In genomic region chr11:3807856-3808845, GRCh38 we compare ENCODE assay signal across 1 cellular context.
TF ChIP-seq lines count a peak whose summit lies in the region.

Gene PGAP2, plus strand, starts transcription at chr11:3808560. Its CDS starts 2,700 bp downstream, at chr11:3811260.

TF ChIP-seq in HepG2, 621 proteins besides CTCF, POLR2A, EP300 and RAD21 (continued from another document and continues in another):
- TF ChIP-seq ATF4 (CRISPR knock-in tag; IDR thresholded peaks at IDR 0.05) (0 out of 4 replicates have a peak, but pooled peaks of 1 of the 2 experiments have one; percentile 20), HOXA3 (CRISPR knock-in tag; IDR thresholded peaks at IDR 0.05) (peak; percentile 49), ZFP91 (CRISPR knock-in tag; IDR thresholded peaks at IDR 0.05; ENCODE audit: borderline replicate concordance) (peak; percentile 31; the same call in 1 of the 2 replicates), YEATS4 (CRISPR knock-in tag; IDR thresholded peaks at IDR 0.05; ENCODE audit: borderline replicate concordance) (peak; percentile 33; the same call in 1 of the 2 replicates), ZMYM3 (CRISPR knock-in tag; IDR thresholded peaks at IDR 0.05) (peak; percentile 54; the same call in 1 of the 2 replicates), ZBTB8A (CRISPR knock-in tag; IDR thresholded peaks at IDR 0.05; ENCODE audit: borderline replicate concordance, low read depth) (no peak), POLR2AphosphoS5 (IDR thresholded peaks at IDR 0.05; ENCODE audit: low read depth, low read length) (peak; percentile 62), POLR2AphosphoS2 (IDR thresholded peaks at IDR 0.05; ENCODE audit: low read depth, low read length) (no peak), TFAP4 (IDR thresholded peaks at IDR 0.05; ENCODE audit: borderline replicate concordance, low read depth) (no peak), PATZ1 (CRISPR knock-in tag; IDR thresholded peaks at IDR 0.05) (0 out of 2 replicates have a peak, but pooled peaks have one; percentile 44), HNF4G (IDR thresholded peaks at IDR 0.05; ENCODE audit: borderline replicate concordance, low read depth, low read length) (no peak), HNF4G (CRISPR knock-in tag; IDR thresholded peaks at IDR 0.05; ENCODE audit: borderline replicate concordance, low read depth) (0 out of 2 replicates have a peak, but pooled peaks have one; percentile 23), ZNF253 (CRISPR knock-in tag; IDR thresholded peaks at IDR 0.05; ENCODE audit: borderline replicate concordance) (no peak), ZNF780A (CRISPR knock-in tag; IDR thresholded peaks at IDR 0.05) (0 out of 2 replicates have a peak, but pooled peaks have one; percentile 34), ZNF563 (CRISPR knock-in tag; IDR thresholded peaks at IDR 0.05) (no peak; the same call in 1 of the 2 replicates), PHF8 (CRISPR knock-in tag; IDR thresholded peaks at IDR 0.05) (peak; percentile 75), NONO (IDR thresholded peaks at IDR 0.05) (no peak), NONO (CRISPR knock-in tag; conservative IDR thresholded peaks at IDR 0.05) (0 out of 2 replicates have a peak, but pooled peaks have one; percentile 49), ATF7-NPFF (CRISPR knock-in tag; IDR thresholded peaks at IDR 0.05; ENCODE audit: low read depth) (0 out of 2 replicates have a peak, but pooled peaks have one; percentile 38), ZNF547 (CRISPR knock-in tag; IDR thresholded peaks at IDR 0.05) (peak; percentile 25; the same call in 1 of the 2 replicates), RBAK (CRISPR knock-in tag; IDR thresholded peaks at IDR 0.05) (0 out of 2 replicates have a peak, but pooled peaks have one; percentile 59), NFKB2 (CRISPR knock-in tag; IDR thresholded peaks at IDR 0.05; ENCODE audit: borderline replicate concordance) (peak; percentile 8; the same call in 1 of the 2 replicates), NR0B2 (CRISPR knock-in tag; IDR thresholded peaks at IDR 0.05) (0 out of 2 replicates have a peak, but pooled peaks have one; percentile 22), ZNF263 (CRISPR knock-in tag; IDR thresholded peaks at IDR 0.05) (peak; percentile 10; the same call in 1 of the 2 replicates), GABPB1 (CRISPR knock-in tag; IDR thresholded peaks at IDR 0.05) (peak; percentile 68; the same call in 1 of the 2 replicates), ZNF331 (CRISPR knock-in tag; IDR thresholded peaks at IDR 0.05) (peak; percentile 89), RFX5 (IDR thresholded peaks at IDR 0.05; ENCODE audit: low read depth, low read length) (no peak), ZC3H13 (CRISPR knock-in tag; IDR thresholded peaks at IDR 0.05) (0 out of 2 replicates have a peak, but pooled peaks have one; percentile 18), ZNF792 (CRISPR knock-in tag; IDR thresholded peaks at IDR 0.05) (no peak), STAG1 (CRISPR knock-in tag; IDR thresholded peaks at IDR 0.05) (peak; percentile 52), NRL (CRISPR knock-in tag; IDR thresholded peaks at IDR 0.05; ENCODE audit: borderline replicate concordance) (peak; percentile 62), ZNF589 (CRISPR knock-in tag; conservative IDR thresholded peaks at IDR 0.05) (0 out of 2 replicates have a peak, but pooled peaks have one; percentile 28), ZNF687 (CRISPR knock-in tag; IDR thresholded peaks at IDR 0.05) (peak; percentile 68), ZNF558 (CRISPR knock-in tag; IDR thresholded peaks at IDR 0.05; ENCODE audit: borderline replicate concordance) (0 out of 2 replicates have a peak, but pooled peaks have one; percentile 65), XRCC5 (optimal IDR thresholded peaks at IDR 0.05; ENCODE audit: low read length) (peak; percentile 75), GMEB2 (CRISPR knock-in tag; IDR thresholded peaks at IDR 0.05; ENCODE audit: low read depth) (no peak), ZFX (CRISPR knock-in tag; IDR thresholded peaks at IDR 0.05; ENCODE audit: low read depth) (0 out of 2 replicates have a peak, but pooled peaks have one; percentile 21), MXD4 (CRISPR knock-in tag; IDR thresholded peaks at IDR 0.05) (peak; percentile 38; the same call in 1 of the 2 replicates), RARA (CRISPR knock-in tag; IDR thresholded peaks at IDR 0.05) (peak; percentile 18; the same call in 1 of the 2 replicates), RCOR2 (CRISPR knock-in tag; IDR thresholded peaks at IDR 0.05) (no peak), ZNF256 (CRISPR knock-in tag; conservative IDR thresholded peaks at IDR 0.05) (0 out of 2 replicates have a peak, but pooled peaks have one; percentile 38), ZNF574 (CRISPR knock-in tag; IDR thresholded peaks at IDR 0.05) (no peak), KDM2A (CRISPR knock-in tag; IDR thresholded peaks at IDR 0.05; ENCODE audit: borderline replicate concordance, low read depth) (peak; percentile 15; the same call in 1 of the 2 replicates), CEBPG (CRISPR knock-in tag; IDR thresholded peaks at IDR 0.05) (0 out of 2 replicates have a peak, but pooled peaks have one; percentile 15), LCORL (IDR thresholded peaks at IDR 0.05) (no peak), LCORL (CRISPR knock-in tag; IDR thresholded peaks at IDR 0.05) (0 out of 2 replicates have a peak, but pooled peaks have one; percentile 12), ZNF597 (CRISPR knock-in tag; IDR thresholded peaks at IDR 0.05) (no peak), ELK4 (CRISPR knock-in tag; IDR thresholded peaks at IDR 0.05; ENCODE audit: borderline replicate concordance) (no peak)
